9 cellular contexts compared by ENCODE assay signal in genomic region chr2:110993557-110994231, GRCh38.
DNase-seq lines count a peak whose midpoint lies in the region; ATAC-seq and TF ChIP-seq lines count a peak whose summit lies in the region.
"Had no signal": no experiment of that assay in that cellular context is flagged by ENCODE, and none has a peak within 500 bp of the region (broad histone marks: within the 10 kb centered on the region; RNA-seq: fewer than 3 reads in every experiment).

No MANE protein-coding gene starts in this region.

- no peaks in the 10 kb centered on the region for H3K79me2 ChIP-seq in GM23338 (replicated peaks; ENCODE audit: insufficient read depth)
- no peaks in the 10 kb centered on the region for H3K79me2 ChIP-seq in SU-DHL-6 (ENCODE audit: insufficient read depth, low read length)

- H4K20me1 ChIP-seq in GM23338 (replicated peaks; ENCODE audit: insufficient read depth) (no peaks in the 10 kb centered on the region), SU-DHL-6 (ENCODE audit: low read depth, low read length) (no peaks in the 10 kb centered on the region)

- intact Hi-C loops in lower lobe of right lung (cut with DNase I) (no loop called here), dorsolateral prefrontal cortex (cut with DNase I) (no loop called here), colonic mucosa (cut with DNase I) (no loop called here), uterus (cut with DNase I; ENCODE audit: low total_unique reads) (no loop called here)

- H3K4me1 ChIP-seq in CD4-positive, CD25-positive, alpha-beta regulatory T cell (ENCODE audit: control insufficient read depth, insufficient read depth, low read length, poor library complexity, severe bottlenecking) = peaks cover 11% of the 10 kb centered on the region
- H3K4me1 ChIP-seq in GM23338 (ENCODE audit: insufficient read depth) = peaks cover 10% of the 10 kb centered on the region
- peaks cover 28% of the 10 kb centered on the region for H3K4me1 ChIP-seq in lower lobe of right lung
- no peaks in the 10 kb centered on the region for H3K4me1 ChIP-seq in colonic mucosa
- H3K4me1 ChIP-seq in uterus = no peaks in the 10 kb centered on the region

- H2AFZ ChIP-seq in GM23338 (no peak overlapping the region), SU-DHL-6 (ENCODE audit: low read depth, low read length, severe bottlenecking) (peak overlapping the region; percentile 56)

- H3K36me3 ChIP-seq in CD4-positive, CD25-positive, alpha-beta regulatory T cell (ENCODE audit: control insufficient read depth, insufficient read depth, low read length) = no peaks in the 10 kb centered on the region
- H3K36me3 ChIP-seq in GM23338 (ENCODE audit: insufficient read depth) (no peaks in the 10 kb centered on the region), SU-DHL-6 (ENCODE audit: low read length) (no peaks in the 10 kb centered on the region; the same call in 1 of the 2 replicates), lower lobe of right lung (no peaks in the 10 kb centered on the region), colonic mucosa (no peaks in the 10 kb centered on the region), uterus (no peaks in the 10 kb centered on the region)

- no peak for TF ChIP-seq CTCF in GM23338 (conservative IDR thresholded peaks at IDR 0.05; ENCODE audit: low read depth in 2 of 2)
- no peak for TF ChIP-seq CTCF in SU-DHL-6 (IDR thresholded peaks at IDR 0.05; ENCODE audit: insufficient read depth, low read length, poor library complexity, severe bottlenecking)
- TF ChIP-seq CTCF in lower lobe of right lung (IDR thresholded peaks at IDR 0.05) = no peak
- TF ChIP-seq CTCF in dorsolateral prefrontal cortex (IDR thresholded peaks at IDR 0.05 in 54 of 56, conservative IDR thresholded peaks at IDR 0.05 in 2 of 56; ENCODE audit: low read depth in 1 of 56, partially characterized antibody in 56 of 56) = no peak
- no peak for TF ChIP-seq CTCF in HFFc6 (IDR thresholded peaks at IDR 0.05)
- no peak for TF ChIP-seq CTCF in colonic mucosa (IDR thresholded peaks at IDR 0.05)
- no peak for TF ChIP-seq CTCF in uterus (IDR thresholded peaks at IDR 0.05)

- H3K9ac ChIP-seq in SU-DHL-6 (ENCODE audit: low read length) = no peak overlapping the region
- H3K9ac ChIP-seq in colonic mucosa (ENCODE audit: low read depth in 2 of 2, low read length in 2 of 2) = no peak overlapping the region

- no peak overlapping the region for H3K27ac ChIP-seq in CD4-positive, CD25-positive, alpha-beta regulatory T cell (ENCODE audit: insufficient read depth, low read length, poor library complexity, severe bottlenecking)
- no peak overlapping the region for H3K27ac ChIP-seq in GM23338 (ENCODE audit: low read depth)
- no peak overlapping the region for H3K27ac ChIP-seq in SU-DHL-6 (ENCODE audit: low read depth, low read length)
- peak overlapping the region; percentile 51 for H3K27ac ChIP-seq in lower lobe of right lung
- no peak overlapping the region for H3K27ac ChIP-seq in dorsolateral prefrontal cortex
- no peak overlapping the region for H3K27ac ChIP-seq in colonic mucosa
- no peak overlapping the region for H3K27ac ChIP-seq in uterus

- H3F3A ChIP-seq in GM23338 (replicated peaks; ENCODE audit: low read depth) (no peaks in the 10 kb centered on the region), SU-DHL-6 (ENCODE audit: insufficient read depth) (no peaks in the 10 kb centered on the region)

- TF ChIP-seq POLR2A in uterus (IDR thresholded peaks at IDR 0.05) = no peak

- no peak overlapping the region for H3K27ac Mint-ChIP-seq in CD4-positive, CD25-positive, alpha-beta regulatory T cell
- H3K27ac Mint-ChIP-seq in GM23338 (peak overlapping the region; percentile 39; the same call in 1 of the 2 replicates), HFFc6 (no peak overlapping the region)

- ATAC-seq in CD4-positive, CD25-positive, alpha-beta regulatory T cell (ENCODE audit: low read depth in 2 of 2) = peak; percentile 53 to 60
- ATAC-seq in GM23338 = no peak
- ATAC-seq in lower lobe of right lung = peak; percentile 94 to 97

- H3K9me3 Mint-ChIP-seq in CD4-positive, CD25-positive, alpha-beta regulatory T cell = peaks cover 0 to 11% (median 0%) of the 10 kb centered on the region in 7 donors
- H3K9me3 Mint-ChIP-seq in GM23338 = no peaks in the 10 kb centered on the region
- H3K9me3 Mint-ChIP-seq in HFFc6 = no peaks in the 10 kb centered on the region

- no peak overlapping the region for H3K4me3 ChIP-seq in CD4-positive, CD25-positive, alpha-beta regulatory T cell (ENCODE audit: low read depth, low read length)
- H3K4me3 ChIP-seq in GM23338 (no peak overlapping the region), SU-DHL-6 (ENCODE audit: insufficient read depth, low read length, poor library complexity, severe bottlenecking) (no peak overlapping the region), lower lobe of right lung (no peak overlapping the region), dorsolateral prefrontal cortex (no peak overlapping the region), colonic mucosa (no peak overlapping the region), uterus (no peak overlapping the region)

- H3K27me3 Mint-ChIP-seq in CD4-positive, CD25-positive, alpha-beta regulatory T cell = peaks cover 45% of the 10 kb centered on the region
- H3K27me3 Mint-ChIP-seq in GM23338 (ENCODE audit: insufficient read depth, low read depth, poor library complexity) (no peaks in the 10 kb centered on the region), HFFc6 (ENCODE audit: insufficient read depth) (peaks cover 17% of the 10 kb centered on the region)

- H3K27me3 ChIP-seq in CD4-positive, CD25-positive, alpha-beta regulatory T cell (ENCODE audit: control insufficient read depth, insufficient read depth, low read length) = peaks cover 22% of the 10 kb centered on the region
- H3K27me3 ChIP-seq in GM23338 (ENCODE audit: insufficient read depth) (no peaks in the 10 kb centered on the region), SU-DHL-6 (ENCODE audit: low read length) (no peaks in the 10 kb centered on the region), lower lobe of right lung (ENCODE audit: low read depth) (no peaks in the 10 kb centered on the region), dorsolateral prefrontal cortex (peaks cover 0 to 35% (median 6%) of the 10 kb centered on the region in 45 donors), colonic mucosa (no peaks in the 10 kb centered on the region), uterus (no peaks in the 10 kb centered on the region)

- H3K4me3 Mint-ChIP-seq in CD4-positive, CD25-positive, alpha-beta regulatory T cell = peak overlapping the region in 2 of 4 donors; percentile 33 to 41
- H3K4me3 Mint-ChIP-seq in GM23338 (no peak overlapping the region), HFFc6 (no peak overlapping the region)

- peaks cover 5 to 18% (median 9%) of the 10 kb centered on the region in 4 donors for H3K4me1 Mint-ChIP-seq in CD4-positive, CD25-positive, alpha-beta regulatory T cell
- H3K4me1 Mint-ChIP-seq in GM23338 (peaks cover 12% of the 10 kb centered on the region), HFFc6 (ENCODE audit: low read depth) (no peaks in the 10 kb centered on the region)

- DNase-seq in CD4-positive, CD25-positive, alpha-beta regulatory T cell = peak in 1 of 3 donors; percentile 13
- no peak for DNase-seq in GM23338 (ENCODE audit: low spot score)
- peak; percentile 64 for DNase-seq in lower lobe of right lung
- no peak for DNase-seq in dorsolateral prefrontal cortex
- DNase-seq in HFFc6 = no peak
- DNase-seq in colonic mucosa = no peak
- DNase-seq in uterus = no peak
- DNase-seq: effector memory CD4-positive, alpha-beta T cell had no signal

- H3K9me2 ChIP-seq in GM23338 (ENCODE audit: insufficient read depth) = no peaks in the 10 kb centered on the region
- H3K9me2 ChIP-seq in SU-DHL-6 (replicated peaks; ENCODE audit: insufficient read depth, low read length) = no peaks in the 10 kb centered on the region

- no peak overlapping the region for H3K4me2 ChIP-seq in GM23338
- H3K4me2 ChIP-seq in SU-DHL-6 (ENCODE audit: low read depth, low read length, poor library complexity, severe bottlenecking) = peak overlapping the region; percentile 30

- H3K9me3 ChIP-seq in CD4-positive, CD25-positive, alpha-beta regulatory T cell (ENCODE audit: control insufficient read depth in 2 of 2, low read length in 2 of 2) = no peaks in the 10 kb centered on the region
- no peaks in the 10 kb centered on the region for H3K9me3 ChIP-seq in SU-DHL-6 (ENCODE audit: insufficient read depth, low read length)
- no peaks in the 10 kb centered on the region for H3K9me3 ChIP-seq in lower lobe of right lung
- no peaks in the 10 kb centered on the region for H3K9me3 ChIP-seq in colonic mucosa
- no peaks in the 10 kb centered on the region for H3K9me3 ChIP-seq in uterus

- H3K36me3 Mint-ChIP-seq in CD4-positive, CD25-positive, alpha-beta regulatory T cell = no peaks in the 10 kb centered on the region
- H3K36me3 Mint-ChIP-seq in GM23338 (ENCODE audit: low read depth) (no peaks in the 10 kb centered on the region), HFFc6 (ENCODE audit: low read depth) (no peaks in the 10 kb centered on the region)

TF ChIP-seq in GM23338, 12 proteins besides CTCF, POLR2A, EP300 and RAD21 (continues in another document):
- TF ChIP-seq STAT1 (IDR thresholded peaks at IDR 0.05; ENCODE audit: unreplicated experiment) (no peak), EZH2phosphoT487 (IDR thresholded peaks at IDR 0.05; ENCODE audit: unreplicated experiment) (no peak), REST (IDR thresholded peaks at IDR 0.05; ENCODE audit: unreplicated experiment) (no peak)
